Comparison of ENCODE assay signal across 1 cellular context in genomic region chr10:34241226-34242000, GRCh38.
TF ChIP-seq lines count a peak whose summit lies in the region.

No MANE protein-coding gene starts in this region.

TF ChIP-seq in H1, 55 proteins besides CTCF, POLR2A, EP300 and RAD21:
- no peak for TF ChIP-seq SP1 (IDR thresholded peaks at IDR 0.05; ENCODE audit: low read depth, low read length)
- no peak for TF ChIP-seq GTF2F1 (IDR thresholded peaks at IDR 0.05; ENCODE audit: borderline replicate concordance, low read depth, low read length)
- no peak for TF ChIP-seq MAX (IDR thresholded peaks at IDR 0.05)
- TF ChIP-seq HDAC6 (IDR thresholded peaks at IDR 0.05; ENCODE audit: low read depth, low read length) = no peak
- TF ChIP-seq CHD1 (IDR thresholded peaks at IDR 0.05; ENCODE audit: low read depth, low read length) = no peak
- TF ChIP-seq SP2 (IDR thresholded peaks at IDR 0.05; ENCODE audit: low read length) = no peak
